Comparison of ENCODE assay signal across 25 cellular contexts in genomic region chr5:105872569-105873270, GRCh38.
"Had no signal": no experiment of that assay in that cellular context is flagged by ENCODE, and none has a peak within 500 bp of the region (broad histone marks: within the 10 kb centered on the region; RNA-seq: fewer than 3 reads in every experiment).

No MANE protein-coding gene starts in this region.

- ATAC-seq: activated CD4-positive, alpha-beta T cell treated with anti-CD3 and anti-CD28 coated beads for 36 hours; activated T-cell treated with anti-CD3 and anti-CD28 coated beads, Interleukin-2, amount 50 U/mL, for 72 hours; gastrocnemius medialis; left cardiac atrium; naive thymus-derived CD4-positive, alpha-beta T cell; T-helper 17 cell had no signal

- H3K9me3 ChIP-seq: gastrocnemius medialis, sigmoid colon, thyroid gland had no signal

- FAIRE-seq: urothelium cell line had no signal

- H3K27me3 Mint-ChIP-seq: activated B cell treated with CpG ODN at 0.5 μM for 24 hours; activated CD4-positive, alpha-beta T cell treated with anti-CD3 and anti-CD28 coated beads for 36 hours; activated naive CD4-positive, alpha-beta T cell treated with anti-CD3 and anti-CD28 coated beads, Interleukin-2, amount 10 ng/mL, durations not matched to agents 7 days and 5 days; memory B cell; naive thymus-derived CD4-positive, alpha-beta T cell; T-helper 17 cell had no signal

- H3K4me3 ChIP-seq: gastrocnemius medialis, sigmoid colon, thyroid gland had no signal

- H3K4me1 Mint-ChIP-seq: activated B cell treated with CpG ODN at 0.5 μM for 24 hours; activated CD4-positive, alpha-beta T cell treated with anti-CD3 and anti-CD28 coated beads for 36 hours; activated naive CD4-positive, alpha-beta T cell treated with anti-CD3 and anti-CD28 coated beads, Interleukin-2, amount 10 ng/mL, durations not matched to agents 7 days and 5 days; memory B cell; naive thymus-derived CD4-positive, alpha-beta T cell; neural crest cell; T-helper 17 cell had no signal

- H3K27ac ChIP-seq: brain microvascular endothelial cell, gastrocnemius medialis, sigmoid colon, thyroid gland had no signal

- H3K4me3 Mint-ChIP-seq: activated B cell treated with CpG ODN at 0.5 μM for 24 hours; activated CD4-positive, alpha-beta T cell treated with anti-CD3 and anti-CD28 coated beads for 36 hours; activated naive CD4-positive, alpha-beta T cell treated with anti-CD3 and anti-CD28 coated beads, Interleukin-2, amount 10 ng/mL, durations not matched to agents 7 days and 5 days; activated T-cell treated with anti-CD3 and anti-CD28 coated beads, Interleukin-2, amount 50 U/mL, for 72 hours; memory B cell; naive thymus-derived CD4-positive, alpha-beta T cell; neural crest cell; T-helper 17 cell had no signal

- H3K27me3 ChIP-seq: brain microvascular endothelial cell, gastrocnemius medialis, sigmoid colon, thyroid gland had no signal

- H3K27ac Mint-ChIP-seq: activated B cell treated with CpG ODN at 0.5 μM for 24 hours; activated CD4-positive, alpha-beta T cell treated with anti-CD3 and anti-CD28 coated beads for 36 hours; activated naive CD4-positive, alpha-beta T cell treated with anti-CD3 and anti-CD28 coated beads, Interleukin-2, amount 10 ng/mL, durations not matched to agents 7 days and 5 days; activated T-cell treated with anti-CD3 and anti-CD28 coated beads, Interleukin-2, amount 50 U/mL, for 72 hours; memory B cell; naive thymus-derived CD4-positive, alpha-beta T cell; T-helper 17 cell had no signal

- DNase-seq: activated B cell treated with CpG ODN at 0.5 μM for 24 hours; activated CD4-positive, alpha-beta T cell treated with anti-CD3 and anti-CD28 coated beads for 36 hours; activated CD4-positive, alpha-beta T cell treated with anti-CD3 and anti-CD28 coated beads, Interleukin-2, amount 50 U/mL, for 4 hours; activated effector memory CD4-positive, alpha-beta T cell treated with Interleukin-2 at 50 U/mL for 16 hours; activated naive CD4-positive, alpha-beta T cell treated with anti-CD3 and anti-CD28 coated beads, Interleukin-2, amount 10 ng/mL, durations not matched to agents 7 days and 5 days; activated T-cell treated with anti-CD3 and anti-CD28 coated beads, Interleukin-2, amount 50 U/mL, for 72 hours; anterior cingulate cortex; brain microvascular endothelial cell; caudate nucleus; effector memory CD4-positive, alpha-beta T cell; gastrocnemius medialis; hypothalamus; left cardiac atrium; naive thymus-derived CD4-positive, alpha-beta T cell; occipital lobe; posterior cingulate gyrus; sigmoid colon; stimulated activated CD4-positive, alpha-beta T cell treated with anti-CD3 and anti-CD28 coated beads, Interleukin-4, amount 100 ng/mL, for 1 hour; stimulated activated naive CD4-positive, alpha-beta T cell treated with Interleukin-2 at 50 U/mL for 16 hours; substantia nigra; T-helper 17 cell; thyroid gland had no signal

- H3K9me3 Mint-ChIP-seq: activated B cell treated with CpG ODN at 0.5 μM for 24 hours had no signal

- H3K36me3 ChIP-seq: brain microvascular endothelial cell, gastrocnemius medialis, sigmoid colon, thyroid gland had no signal

- H3K4me1 ChIP-seq: gastrocnemius medialis, sigmoid colon, thyroid gland had no signal

- H3K36me3 Mint-ChIP-seq: activated naive CD4-positive, alpha-beta T cell treated with anti-CD3 and anti-CD28 coated beads, Interleukin-2, amount 10 ng/mL, durations not matched to agents 7 days and 5 days; memory B cell; naive thymus-derived CD4-positive, alpha-beta T cell had no signal
